ENCODE assay signal across 1 cellular context in genomic region chrX:78708171-78708570, GRCh38.
TF ChIP-seq lines count a peak whose summit lies in the region.

No MANE protein-coding gene starts in this region.

TF ChIP-seq in GM12878, 131 proteins besides CTCF, POLR2A, EP300 and RAD21 (continued from another document):
- TF ChIP-seq SMC3 (IDR thresholded peaks at IDR 0.05; ENCODE audit: borderline replicate concordance, low read length): peak; percentile 37; the same call in 1 of the 2 replicates
- TF ChIP-seq SIN3A (IDR thresholded peaks at IDR 0.05; ENCODE audit: low read depth, low read length): no peak
- TF ChIP-seq PML (IDR thresholded peaks at IDR 0.05; ENCODE audit: low read length): no peak
- peak; percentile 31; the same call in 1 of the 2 replicates for TF ChIP-seq SPI1 (IDR thresholded peaks at IDR 0.05; ENCODE audit: borderline replicate concordance, insufficient read depth, low read depth, low read length)
